In genomic region chr9:101586651-101587050, GRCh38 we compare ENCODE assay signal across 12 cellular contexts. TPM values are rescaled to one million over a fixed set of nuclear protein-coding genes. Genes with fewer than 3 reads are reported as not detected.
DNase-seq lines count a peak whose midpoint lies in the region; ATAC-seq, FAIRE-seq and TF ChIP-seq lines count a peak whose summit lies in the region.
"Had no signal": no experiment of that assay in that cellular context is flagged by ENCODE, and none has a peak within 500 bp of the region (broad histone marks: within the 10 kb centered on the region; RNA-seq: fewer than 3 reads in every experiment).

No MANE protein-coding gene starts in this region.

- H3K27me3 Mint-ChIP-seq in activated CD4-positive, alpha-beta T cell treated with anti-CD3 and anti-CD28 coated beads for 36 hours: peaks cover 6% of the 10 kb centered on the region

- POLR2A ChIA-PET in activated CD4-positive, alpha-beta T cell treated with anti-CD3 and anti-CD28 coated beads for 36 hours (lab: Charles Lee): no interaction called here
- POLR2A ChIA-PET in HepG2 (lab: Yijun Ruan, JAX): no interaction called here

- no peaks in the 10 kb centered on the region for H3K9me3 Mint-ChIP-seq in activated CD4-positive, alpha-beta T cell treated with anti-CD3 and anti-CD28 coated beads for 36 hours (ENCODE audit: low read depth)

- no peaks in the 10 kb centered on the region for H3K36me3 Mint-ChIP-seq in activated CD4-positive, alpha-beta T cell treated with anti-CD3 and anti-CD28 coated beads for 36 hours (ENCODE audit: low read depth)

- H3K27me3 ChIP-seq in HepG2 (ENCODE audit: control insufficient read depth in 1 of 2, insufficient read depth in 2 of 2, low read length in 2 of 2) (no peaks in the 10 kb centered on the region), prostate gland (replicated peaks; ENCODE audit: insufficient read depth) (no peaks in the 10 kb centered on the region)

- H3K4me2 ChIP-seq in HepG2 (ENCODE audit: low read depth, low read length): no peak overlapping the region

- H3K79me2 ChIP-seq in HepG2 (ENCODE audit: insufficient read depth, low read length): no peaks in the 10 kb centered on the region
- H3K79me2 ChIP-seq: parathyroid adenoma had no signal

- no peak overlapping the region for H3K27ac Mint-ChIP-seq in activated CD4-positive, alpha-beta T cell treated with anti-CD3 and anti-CD28 coated beads for 36 hours

- peak; percentile 38 for DNase-seq in activated CD4-positive, alpha-beta T cell treated with anti-CD3 and anti-CD28 coated beads for 36 hours
- DNase-seq in activated CD4-positive, alpha-beta T cell treated with anti-CD3 and anti-CD28 coated beads for 1 hour: no peak
- DNase-seq in HepG2 (ENCODE audit: low spot score): peak; percentile 3
- DNase-seq in NCI-H2196 treated with DMSO at 0.1 percent for 48 hours (lab: John Stamatoyannopoulos, UW; ENCODE audit: unreplicated experiment): no peak
- DNase-seq in KG1 (lab: John Stamatoyannopoulos, UW): no peak
- DNase-seq in prostate gland (ENCODE audit: low spot score): no peak
- DNase-seq: effector CD4-positive, alpha-beta T cell; NCI-H1930 had no signal

- H4K20me1 ChIP-seq in HepG2 (ENCODE audit: insufficient read depth, low read length): no peaks in the 10 kb centered on the region

- CTCF ChIA-PET in activated CD4-positive, alpha-beta T cell treated with anti-CD3 and anti-CD28 coated beads for 36 hours (lab: Charles Lee): interaction anchor here (1.0 kb wide), 1 partner anchor 49 kb away, joined by 3 read pairs; no protein-coding TSS in a partner anchor
- CTCF ChIA-PET in HepG2 (lab: Yijun Ruan, JAX; ENCODE audit: low intra/inter-chr PET ratio, low total read pairs): no interaction called here

- H3K4me1 ChIP-seq in HepG2 (ENCODE audit: insufficient read depth, low read length) (no peaks in the 10 kb centered on the region), prostate gland (replicated peaks) (no peaks in the 10 kb centered on the region)
- H3K4me1 ChIP-seq: parathyroid adenoma had no signal

- TF ChIP-seq RAD21 in HepG2 (CRISPR knock-in tag; IDR thresholded peaks at IDR 0.05): no peak

- ATAC-seq in activated CD4-positive, alpha-beta T cell treated with anti-CD3 and anti-CD28 coated beads for 36 hours: peak; percentile 95
- peak; percentile 85 for ATAC-seq in GM21576 (IDR thresholded peaks at IDR 0.05; ENCODE audit: unreplicated experiment)
- ATAC-seq in HG03378 (IDR thresholded peaks at IDR 0.05; ENCODE audit: unreplicated experiment): peak; percentile 95
- ATAC-seq in HepG2: no peak

- FAIRE-seq in HepG2 (lab: Jason Lieb, UNC): no peak

- H3K9me3 ChIP-seq in HepG2 (ENCODE audit: low read length) (no peaks in the 10 kb centered on the region), prostate gland (no peaks in the 10 kb centered on the region)

- TF ChIP-seq POLR2A in HepG2 (IDR thresholded peaks at IDR 0.05; ENCODE audit: insufficient read depth in 1 of 2, low read depth in 2 of 2, low read length in 2 of 2) (no peak), prostate gland (IDR thresholded peaks at IDR 0.05) (no peak)

- no peak for TF ChIP-seq EP300 in HepG2 (IDR thresholded peaks at IDR 0.05; ENCODE audit: low read depth in 2 of 2, low read length in 2 of 2)
- TF ChIP-seq EP300 in HepG2 (CRISPR knock-in tag; IDR thresholded peaks at IDR 0.05; ENCODE audit: borderline replicate concordance): no peak

- in situ Hi-C loops in HepG2 (cut with HindIII; ENCODE audit: extremely low pct_ligation_motif_present, low pct_unique_long_range_greater_than_20kb): no loop called here

- peaks cover 12% of the 10 kb centered on the region for H3K4me1 Mint-ChIP-seq in activated CD4-positive, alpha-beta T cell treated with anti-CD3 and anti-CD28 coated beads for 36 hours

- no TSS peak for BruUV-seq in HepG2 (replicated peaks; lab: Mats Ljungman, UMichigan)

- intact Hi-C loops in activated CD4-positive, alpha-beta T cell treated with anti-CD3 and anti-CD28 coated beads for 36 hours (cut with DNase I, micrococcal nuclease): loop anchor here in 1 of 2 experiments (1.0 kb wide), 1 partner anchor 53 kb away; the partner anchor contains the start of gene RNF20
- intact Hi-C loops in HepG2 (cut with micrococcal nuclease; ENCODE audit: unreplicated experiment) (no loop called here), prostate gland (cut with DNase I) (no loop called here)

- no peak overlapping the region for H3K4me3 Mint-ChIP-seq in activated CD4-positive, alpha-beta T cell treated with anti-CD3 and anti-CD28 coated beads for 36 hours

- no peak overlapping the region for H3K9ac ChIP-seq in HepG2 (ENCODE audit: insufficient read depth, low read depth, low read length)
- H3K9ac ChIP-seq: parathyroid adenoma had no signal

- no peak overlapping the region for H2AFZ ChIP-seq in HepG2 (ENCODE audit: low read length)
- H2AFZ ChIP-seq: parathyroid adenoma had no signal

- H3K27ac ChIP-seq in HepG2 (ENCODE audit: extremely low read length, insufficient read depth, low read length): no peak overlapping the region
- H3K27ac ChIP-seq in prostate gland: no peak overlapping the region
- H3K27ac ChIP-seq: parathyroid adenoma, SK-N-MC had no signal

- H3K36me3 ChIP-seq in HepG2 (replicated peaks in 1 of 2; ENCODE audit: control insufficient read depth in 1 of 2, insufficient read depth in 2 of 2, low read length in 2 of 2) (no peaks in the 10 kb centered on the region), prostate gland (no peaks in the 10 kb centered on the region)

- no peak overlapping the region for H3K4me3 ChIP-seq in HepG2 (replicated peaks in 1 of 3; ENCODE audit: insufficient read depth in 1 of 3, low read depth in 2 of 3, low read length in 3 of 3)
- H3K4me3 ChIP-seq in prostate gland: no peak overlapping the region
- H3K4me3 ChIP-seq: SK-N-MC had no signal

- TF ChIP-seq CTCF in HepG2 (CRISPR knock-in tag; IDR thresholded peaks at IDR 0.05) (no peak), prostate gland (IDR thresholded peaks at IDR 0.05) (no peak)

- WGBS in HepG2 (ENCODE audit: low lambda C conversion rate): 24% methylated on average over 5 of the region's 5 CpGs
- WGBS in prostate gland: over 99% methylated on average over 5 of the region's 5 CpGs

RNA-seq across cellular contexts. Expression of gene PPP3R2, which starts 8.1 kb away (rescaled TPM):
- total RNA-seq in activated CD4-positive, alpha-beta T cell treated with anti-CD3 and anti-CD28 coated beads for 36 hours: not detected
- total RNA-seq in HepG2 (2016; rRNA removed; fragmentation: Illumina TruSeq; extraction: Trizol) (not detected in 2 replicates), prostate gland (1 to 10 TPM in 1 of 2 donors, not detected in 1; 3.3 TPM)
- not detected in 2 replicates for total RNA-seq in HepG2 (2016; cell fraction: cytosol; rRNA removed; fragmentation: Illumina TruSeq; extraction: Trizol; ENCODE audit: low read depth)
- total RNA-seq in HepG2 (2016; cell fraction: insoluble cytoplasmic fraction; rRNA removed; fragmentation: Illumina TruSeq; extraction: Trizol): not detected in 2 replicates
- not detected in 2 replicates for total RNA-seq in HepG2 (2016; cell fraction: membrane; rRNA removed; fragmentation: Illumina TruSeq; extraction: Trizol)
- not detected in 2 replicates for total RNA-seq in HepG2 (2016; cell fraction: nucleus; rRNA removed; fragmentation: Illumina TruSeq; extraction: Trizol)
- polyA plus RNA-seq in HepG2 (2011; rRNA removed): not detected in 2 replicates
- polyA plus RNA-seq in HepG2 (2011; cell fraction: cytosol; rRNA removed): not detected in 2 replicates
- not detected in 2 replicates for polyA plus RNA-seq in HepG2 (2011; cell fraction: nucleus; rRNA removed)
- not detected in 2 replicates for polyA plus RNA-seq in HepG2 (2012)
- polyA plus RNA-seq in HepG2 (2016; cell fraction: cytosol; fragmentation: Illumina TruSeq; extraction: Trizol; ENCODE audit: low read depth): not detected in 2 replicates
- polyA plus RNA-seq in HepG2 (2016; cell fraction: insoluble cytoplasmic fraction; fragmentation: Illumina TruSeq; extraction: Trizol; ENCODE audit: low read depth): not detected in 2 replicates
- not detected in 2 replicates for polyA plus RNA-seq in HepG2 (2016; cell fraction: membrane; fragmentation: Illumina TruSeq; extraction: Trizol; ENCODE audit: low read depth)
- polyA plus RNA-seq in HepG2 (2016; cell fraction: nucleus; fragmentation: Illumina TruSeq; extraction: Trizol; ENCODE audit: insufficient read depth, low read depth): not detected in 2 replicates
- polyA minus RNA-seq in HepG2 (2011; rRNA and poly(A)+ RNA removed; ENCODE audit: low replicate concordance): not detected in 2 replicates
- polyA minus RNA-seq in HepG2 (2011; cell fraction: cytosol; rRNA and poly(A)+ RNA removed): not detected in 2 replicates
- polyA minus RNA-seq in HepG2 (2011; cell fraction: nucleus; rRNA and poly(A)+ RNA removed): not detected in 2 replicates

RNA-seq across cellular contexts. Expression of gene RNF20, which starts 53.0 kb away (rescaled TPM):
- total RNA-seq in activated CD4-positive, alpha-beta T cell treated with anti-CD3 and anti-CD28 coated beads for 36 hours: 10 to 100 TPM; 37.2 to 46.4 TPM
- total RNA-seq in HepG2 (2016; rRNA removed; fragmentation: Illumina TruSeq; extraction: Trizol) (37.6 and 56.0 TPM in 2 replicates), prostate gland (10 to 100 TPM; 24.1 to 36.7 TPM)
- 3.0 and 3.3 TPM in 2 replicates for total RNA-seq in HepG2 (2016; cell fraction: cytosol; rRNA removed; fragmentation: Illumina TruSeq; extraction: Trizol; ENCODE audit: low read depth)
- 37.2 and 50.2 TPM in 2 replicates for total RNA-seq in HepG2 (2016; cell fraction: insoluble cytoplasmic fraction; rRNA removed; fragmentation: Illumina TruSeq; extraction: Trizol)
- 10.1 and 10.5 TPM in 2 replicates for total RNA-seq in HepG2 (2016; cell fraction: membrane; rRNA removed; fragmentation: Illumina TruSeq; extraction: Trizol)
- 26.3 and 31.7 TPM in 2 replicates for total RNA-seq in HepG2 (2016; cell fraction: nucleus; rRNA removed; fragmentation: Illumina TruSeq; extraction: Trizol)
- polyA plus RNA-seq in HepG2 (2011; rRNA removed): 12.2 and 12.7 TPM in 2 replicates
- 5.4 and 7.8 TPM in 2 replicates for polyA plus RNA-seq in HepG2 (2011; cell fraction: cytosol; rRNA removed)
- 6.8 and 8.3 TPM in 2 replicates for polyA plus RNA-seq in HepG2 (2011; cell fraction: nucleus; rRNA removed)
- polyA plus RNA-seq in HepG2 (2012): 16.3 and 25.9 TPM in 2 replicates
- polyA plus RNA-seq in HepG2 (2016; cell fraction: cytosol; fragmentation: Illumina TruSeq; extraction: Trizol; ENCODE audit: low read depth): 1.3 and 1.5 TPM in 2 replicates
- 36.3 and 39.3 TPM in 2 replicates for polyA plus RNA-seq in HepG2 (2016; cell fraction: insoluble cytoplasmic fraction; fragmentation: Illumina TruSeq; extraction: Trizol; ENCODE audit: low read depth)
- 2.9 and 3.7 TPM in 2 replicates for polyA plus RNA-seq in HepG2 (2016; cell fraction: membrane; fragmentation: Illumina TruSeq; extraction: Trizol; ENCODE audit: low read depth)
- 19.6 and 20.3 TPM in 2 replicates for polyA plus RNA-seq in HepG2 (2016; cell fraction: nucleus; fragmentation: Illumina TruSeq; extraction: Trizol; ENCODE audit: insufficient read depth, low read depth)
- 8.1 and 19.4 TPM in 2 replicates for polyA minus RNA-seq in HepG2 (2011; rRNA and poly(A)+ RNA removed; ENCODE audit: low replicate concordance)
- 9.1 and 11.3 TPM in 2 replicates for polyA minus RNA-seq in HepG2 (2011; cell fraction: cytosol; rRNA and poly(A)+ RNA removed)
- 25.6 and 31.6 TPM in 2 replicates for polyA minus RNA-seq in HepG2 (2011; cell fraction: nucleus; rRNA and poly(A)+ RNA removed)

Comparison
In these comparisons a context has a peak if more than half of its experiments do, and no peak if none do; other contexts are left out.
1. DNase-seq: peak in activated CD4-positive, alpha-beta T cell treated with anti-CD3 and anti-CD28 coated beads for 36 hours (single experiment) and HepG2 (single experiment); none in activated CD4-positive, alpha-beta T cell treated with anti-CD3 and anti-CD28 coated beads for 1 hour (single experiment), NCI-H2196 treated with DMSO at 0.1 percent for 48 hours (single experiment), KG1 (single experiment) and prostate gland (single experiment).